Comparison of ENCODE assay signal across 8 cellular contexts in the genomic region with DNA sequence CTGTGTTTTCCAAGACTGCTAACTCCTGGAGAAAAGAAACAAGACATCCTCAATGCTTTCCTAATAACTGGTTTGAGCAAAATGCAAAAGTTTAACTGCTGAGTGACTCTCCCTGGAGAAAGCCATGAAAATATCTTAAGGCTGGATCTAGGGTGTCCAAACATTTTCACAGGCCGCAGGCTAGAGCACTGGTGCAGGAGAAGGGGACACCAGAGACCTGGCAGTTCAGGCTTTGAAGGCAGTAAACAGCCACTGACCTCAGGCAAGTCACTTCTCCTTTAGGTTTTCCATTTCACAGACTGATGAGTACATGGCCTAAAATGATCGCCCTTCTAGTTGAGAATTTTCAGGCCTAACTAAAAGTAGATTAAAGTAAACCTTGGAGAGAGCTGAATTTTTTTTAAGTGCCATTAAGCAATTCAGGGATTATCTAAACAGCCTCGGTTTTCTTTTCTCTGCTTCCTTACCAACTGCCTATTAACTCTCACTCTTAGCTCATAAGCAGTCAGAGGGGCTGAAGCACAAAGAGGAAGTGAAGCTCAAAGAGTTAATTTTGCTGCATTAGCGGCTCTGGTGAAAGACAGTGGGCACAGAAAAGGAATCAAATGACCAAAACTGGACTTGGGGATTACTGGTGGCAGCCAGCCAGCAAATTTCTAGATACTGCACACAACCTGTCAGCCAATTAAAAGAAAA. TPM values are rescaled to one million over a fixed set of nuclear protein-coding genes. Genes with fewer than 3 reads are reported as not detected.
DNase-seq lines count a peak whose midpoint lies in the region; ATAC-seq and TF ChIP-seq lines count a peak whose summit lies in the region.

No MANE protein-coding gene starts in this region.

- CTCF ChIA-PET in AG04450 (lab: Charles Lee): interaction anchor here (1.3 kb wide), 1 partner anchor 179 kb away, joined by 3 read pairs; no protein-coding TSS in a partner anchor

- peaks cover 4% of the 10 kb centered on the region for H3K27me3 Mint-ChIP-seq in activated naive CD8-positive, alpha-beta T cell treated with anti-CD3 and anti-CD28 coated beads, Interleukin-2, amount 10 ng/mL, durations not matched to agents 7 days and 5 days

- H3K27ac Mint-ChIP-seq in activated naive CD8-positive, alpha-beta T cell treated with anti-CD3 and anti-CD28 coated beads, Interleukin-2, amount 10 ng/mL, durations not matched to agents 7 days and 5 days: no peak overlapping the region

- DNase-seq in AG04450 (ENCODE audit: low read depth, low spot score) (no peak), HAP-1 (ENCODE audit: low spot score in 2 of 2) (peak; percentile 53 to 64), lung (ENCODE audit: low spot score) (no peak), NCI-H345 (lab: John Stamatoyannopoulos, UW) (no peak), NCI-H2107 (lab: John Stamatoyannopoulos, UW) (no peak)
- DNase-seq in activated naive CD8-positive, alpha-beta T cell treated with anti-CD3 and anti-CD28 coated beads, Interleukin-2, amount 10 ng/mL, durations not matched to agents 7 days and 5 days: no peak
- no peak for DNase-seq in stimulated activated CD4-positive, alpha-beta T cell treated with anti-CD3 and anti-CD28 coated beads, Interleukin-1b, Interleukin-23, amount 100 ng/mL, for 48 hours
- DNase-seq in activated naive CD4-positive, alpha-beta T cell treated with anti-CD3 and anti-CD28 coated beads, Interleukin-2, amount 50 U/mL, for 16 hours: no peak

- H3K27me3 ChIP-seq in AG04450 (ENCODE audit: control insufficient read depth, insufficient read depth, low read length) (no peaks in the 10 kb centered on the region), HAP-1 (ENCODE audit: low read depth) (no peaks in the 10 kb centered on the region), lung (ENCODE audit: control insufficient read depth, insufficient read depth) (no peaks in the 10 kb centered on the region)

- H3K36me3 ChIP-seq in HAP-1 (replicated peaks): no peaks in the 10 kb centered on the region; the same call in 1 of the 2 replicates
- H3K36me3 ChIP-seq in lung (ENCODE audit: control insufficient read depth in 2 of 2, insufficient read depth in 2 of 2, low read length in 2 of 2): peaks cover 0 to 3% of the 10 kb centered on the region in 2 donors

- H3K4me1 ChIP-seq in HAP-1 (peaks cover 34% of the 10 kb centered on the region), lung (ENCODE audit: control insufficient read depth in 2 of 2, insufficient read depth in 2 of 2, low read length in 2 of 2) (peaks cover 3 to 8% of the 10 kb centered on the region in 2 donors)

- in situ Hi-C loops in HAP-1 (cut with MboI; ENCODE audit: low sequenced_read_pairs): no loop called here

- peaks cover 4% of the 10 kb centered on the region for H3K36me3 Mint-ChIP-seq in activated naive CD8-positive, alpha-beta T cell treated with anti-CD3 and anti-CD28 coated beads, Interleukin-2, amount 10 ng/mL, durations not matched to agents 7 days and 5 days

- H3K4me3 ChIP-seq in AG04450 (ENCODE audit: low read depth, low read length): no peak overlapping the region
- H3K4me3 ChIP-seq in HAP-1: peak overlapping the region; percentile 38
- H3K4me3 ChIP-seq in lung: no peak overlapping the region

- no peaks in the 10 kb centered on the region for H3K9me3 Mint-ChIP-seq in activated naive CD8-positive, alpha-beta T cell treated with anti-CD3 and anti-CD28 coated beads, Interleukin-2, amount 10 ng/mL, durations not matched to agents 7 days and 5 days

- no peak for ATAC-seq in activated naive CD8-positive, alpha-beta T cell treated with anti-CD3 and anti-CD28 coated beads, Interleukin-2, amount 10 ng/mL, durations not matched to agents 7 days and 5 days (ENCODE audit: low read depth)
- no peak for ATAC-seq in lung (ENCODE audit: insufficient read depth, low FRiP score)

- WGBS in lung, 2 donors: 28 to 35% methylated on average over 4 of the region's 4 CpGs

- peak overlapping the region; percentile 57 for H3K27ac ChIP-seq in AG04450 (ENCODE audit: low read depth, low read length)
- H3K27ac ChIP-seq in lung (ENCODE audit: low read depth in 1 of 2, low read length in 1 of 2): peak overlapping the region; percentile 56 to 82

- H3K4me1 Mint-ChIP-seq in activated naive CD8-positive, alpha-beta T cell treated with anti-CD3 and anti-CD28 coated beads, Interleukin-2, amount 10 ng/mL, durations not matched to agents 7 days and 5 days: peaks cover 28% of the 10 kb centered on the region

- H3K4me3 Mint-ChIP-seq in activated naive CD8-positive, alpha-beta T cell treated with anti-CD3 and anti-CD28 coated beads, Interleukin-2, amount 10 ng/mL, durations not matched to agents 7 days and 5 days: peak overlapping the region; percentile 35

- H3K9me3 ChIP-seq in AG04450 (ENCODE audit: control insufficient read depth, insufficient read depth, low read length): no peaks in the 10 kb centered on the region
- H3K9me3 ChIP-seq in HAP-1: no peaks in the 10 kb centered on the region
- no peaks in the 10 kb centered on the region for H3K9me3 ChIP-seq in lung (ENCODE audit: control insufficient read depth in 2 of 2, insufficient read depth in 1 of 2, low read length in 1 of 2)

- no peak for TF ChIP-seq CTCF in AG04450 (IDR thresholded peaks at IDR 0.05; ENCODE audit: low read depth, low read length)
- TF ChIP-seq CTCF in lung (IDR thresholded peaks at IDR 0.05; ENCODE audit: control extremely low read depth, extremely low read depth): no peak

- POLR2A ChIA-PET in AG04450 (lab: Yijun Ruan, JAX): interaction anchor here (0.6 kb wide), 1 partner anchor 28 kb away, joined by 3 read pairs; no protein-coding TSS in a partner anchor
- POLR2A ChIA-PET in activated naive CD8-positive, alpha-beta T cell treated with anti-CD3 and anti-CD28 coated beads, Interleukin-2, amount 10 ng/mL, durations not matched to agents 7 days and 5 days (lab: Charles Lee): interaction anchor here (2.0 kb wide), 1 partner anchor 8 kb away, joined by 6 read pairs; no protein-coding TSS in a partner anchor

RNA-seq across cellular contexts. Expression of gene CHKA, which starts 2.3 kb away (rescaled TPM):
- polyA plus RNA-seq in AG04450 (2011; rRNA removed) (11.3 and 12.5 TPM in 2 replicates), lung (10 to 100 TPM; 17.6 to 42.2 TPM)
- 13.6 and 14.6 TPM in 2 replicates for polyA minus RNA-seq in AG04450 (2011; rRNA and poly(A)+ RNA removed)
- total RNA-seq in activated naive CD8-positive, alpha-beta T cell treated with anti-CD3 and anti-CD28 coated beads, Interleukin-2, amount 10 ng/mL, durations not matched to agents 7 days and 5 days: 1 to 10 TPM; 8.1 to 9.2 TPM
- 10 to 100 TPM; 55.8 to 73.4 TPM for total RNA-seq in lung

Comparison
In these comparisons a context has a peak if more than half of its experiments do, and no peak if none do; other contexts are left out.
1. DNase-seq: peak in HAP-1 (2 of 2); none in AG04450 (single experiment), activated naive CD8-positive, alpha-beta T cell treated with anti-CD3 and anti-CD28 coated beads, Interleukin-2, amount 10 ng/mL, durations not matched to agents 7 days and 5 days (single experiment), lung (single experiment), NCI-H345 (single experiment), stimulated activated CD4-positive, alpha-beta T cell treated with anti-CD3 and anti-CD28 coated beads, Interleukin-1b, Interleukin-23, amount 100 ng/mL, for 48 hours (single experiment), NCI-H2107 (single experiment) and activated naive CD4-positive, alpha-beta T cell treated with anti-CD3 and anti-CD28 coated beads, Interleukin-2, amount 50 U/mL, for 16 hours (single experiment).
2. RNA of gene CHKA, which starts 2.3 kb away (total RNA-seq): 55.8 to 73.4 TPM in lung; 8.1 to 9.2 TPM in activated naive CD8-positive, alpha-beta T cell treated with anti-CD3 and anti-CD28 coated beads, Interleukin-2, amount 10 ng/mL, durations not matched to agents 7 days and 5 days; every median in the first group is over 4 times any median in the second.